18 cellular contexts compared by ENCODE assay signal in genomic region chr3:58551636-58552180, GRCh38. TPM values are rescaled to one million over a fixed set of nuclear protein-coding genes. Genes with fewer than 3 reads are reported as not detected.
DNase-seq lines count a peak whose midpoint lies in the region; ATAC-seq and TF ChIP-seq lines count a peak whose summit lies in the region.
"Had no signal": no experiment of that assay in that cellular context is flagged by ENCODE, and none has a peak within 500 bp of the region (broad histone marks: within the 10 kb centered on the region; RNA-seq: fewer than 3 reads in every experiment).

No MANE protein-coding gene starts in this region.

- no peaks in the 10 kb centered on the region for H3K4me1 Mint-ChIP-seq in activated T-cell treated with anti-CD3 and anti-CD28 coated beads, Interleukin-2, amount 50 U/mL, for 72 hours (ENCODE audit: low read depth)
- H3K4me1 Mint-ChIP-seq in activated T-cell treated with anti-CD3 and anti-CD28 coated beads, Interleukin-2, amount 50 U/mL, for 24 hours (ENCODE audit: low read depth): no peaks in the 10 kb centered on the region
- no peaks in the 10 kb centered on the region for H3K4me1 Mint-ChIP-seq in progenitor cell of endocrine pancreas (ENCODE audit: low read depth)
- H3K4me1 Mint-ChIP-seq: B cell; CD4-positive, CD25-positive, alpha-beta regulatory T cell had no signal

- peaks cover 18% of the 10 kb centered on the region for H3K27me3 Mint-ChIP-seq in activated T-cell treated with anti-CD3 and anti-CD28 coated beads, Interleukin-2, amount 50 U/mL, for 72 hours (ENCODE audit: low read depth)
- peaks cover 5% of the 10 kb centered on the region for H3K27me3 Mint-ChIP-seq in activated T-cell treated with anti-CD3 and anti-CD28 coated beads, Interleukin-2, amount 50 U/mL, for 24 hours
- H3K27me3 Mint-ChIP-seq in progenitor cell of endocrine pancreas: peaks cover 4% of the 10 kb centered on the region

- peak overlapping the region; percentile 48 for H3K27ac Mint-ChIP-seq in activated T-cell treated with anti-CD3 and anti-CD28 coated beads, Interleukin-2, amount 50 U/mL, for 72 hours
- no peak overlapping the region for H3K27ac Mint-ChIP-seq in activated T-cell treated with anti-CD3 and anti-CD28 coated beads, Interleukin-2, amount 50 U/mL, for 24 hours
- peak overlapping the region; percentile 78 for H3K27ac Mint-ChIP-seq in progenitor cell of endocrine pancreas
- H3K27ac Mint-ChIP-seq: B cell; CD8-positive, alpha-beta T cell had no signal

- TF ChIP-seq CTCF in fibroblast of pulmonary artery (IDR thresholded peaks at IDR 0.05; ENCODE audit: low read length, missing control alignments): no peak
- no peak for TF ChIP-seq CTCF in progenitor cell of endocrine pancreas (IDR thresholded peaks at IDR 0.05; ENCODE audit: unreplicated experiment)
- TF ChIP-seq CTCF in lower leg skin (IDR thresholded peaks at IDR 0.05): no peak

- no peak overlapping the region for H3K4me3 Mint-ChIP-seq in activated T-cell treated with anti-CD3 and anti-CD28 coated beads, Interleukin-2, amount 50 U/mL, for 72 hours
- H3K4me3 Mint-ChIP-seq in activated T-cell treated with anti-CD3 and anti-CD28 coated beads, Interleukin-2, amount 50 U/mL, for 24 hours: no peak overlapping the region
- no peak overlapping the region for H3K4me3 Mint-ChIP-seq in progenitor cell of endocrine pancreas (ENCODE audit: low read depth)
- H3K4me3 Mint-ChIP-seq: B cell; CD4-positive, CD25-positive, alpha-beta regulatory T cell; CD8-positive, alpha-beta T cell had no signal

- DNase-seq in activated T-cell treated with anti-CD3 and anti-CD28 coated beads, Interleukin-2, amount 50 U/mL, for 72 hours: no peak
- DNase-seq in activated T-cell treated with anti-CD3 and anti-CD28 coated beads, Interleukin-2, amount 50 U/mL, for 24 hours: no peak
- DNase-seq in fibroblast of pulmonary artery (ENCODE audit: low read depth) (peak; percentile 69), progenitor cell of endocrine pancreas (ENCODE audit: low spot score, unreplicated experiment) (no peak), lower leg skin (ENCODE audit: low spot score in 2 of 2) (no peak), NOMO-1 treated with dmso at 0.1 percent for 144 hours (lab: John Stamatoyannopoulos, UW; ENCODE audit: unreplicated experiment) (no peak)
- DNase-seq: Caco-2; CD4-positive, CD25-positive, alpha-beta regulatory T cell; CD8-positive, alpha-beta T cell; DMS153; DND-41; GDM1; GM23248; H7; HCEC 1CT had no signal

- WGBS in lower leg skin, 2 donors: 84 to 85% methylated on average over 4 of the region's 4 CpGs

- H3K9me3 Mint-ChIP-seq in activated T-cell treated with anti-CD3 and anti-CD28 coated beads, Interleukin-2, amount 50 U/mL, for 72 hours: peaks cover 8 to 10% of the 10 kb centered on the region in 2 donors
- H3K9me3 Mint-ChIP-seq in activated T-cell treated with anti-CD3 and anti-CD28 coated beads, Interleukin-2, amount 50 U/mL, for 24 hours: peaks cover 3% of the 10 kb centered on the region
- H3K9me3 Mint-ChIP-seq in progenitor cell of endocrine pancreas (ENCODE audit: low read depth): peaks cover 15% of the 10 kb centered on the region

- H3K36me3 Mint-ChIP-seq in activated T-cell treated with anti-CD3 and anti-CD28 coated beads, Interleukin-2, amount 50 U/mL, for 72 hours (ENCODE audit: insufficient read depth in 2 of 2): peaks cover 2 to 6% of the 10 kb centered on the region in 2 donors
- no peaks in the 10 kb centered on the region for H3K36me3 Mint-ChIP-seq in activated T-cell treated with anti-CD3 and anti-CD28 coated beads, Interleukin-2, amount 50 U/mL, for 24 hours (ENCODE audit: low read depth)
- H3K36me3 Mint-ChIP-seq in progenitor cell of endocrine pancreas (ENCODE audit: insufficient read depth): peaks cover 2% of the 10 kb centered on the region
- H3K36me3 Mint-ChIP-seq: CD4-positive, CD25-positive, alpha-beta regulatory T cell had no signal

- intact Hi-C loops in lower leg skin (cut with DNase I; ENCODE audit: low total_unique reads): no loop called here

- H3K4me3 ChIP-seq in fibroblast of pulmonary artery (replicated peaks; ENCODE audit: low read depth, low read length) (no peak overlapping the region), lower leg skin (ENCODE audit: low read depth, poor library complexity, severe bottlenecking) (no peak overlapping the region)
- H3K4me3 ChIP-seq: BLaER1, GM12878, GM23248 had no signal

- ATAC-seq in activated T-cell treated with anti-CD3 and anti-CD28 coated beads, Interleukin-2, amount 50 U/mL, for 72 hours (replicated peaks in 1 of 2): no peak
- ATAC-seq: CD8-positive, alpha-beta T cell; GM12878 had no signal

- no peak for TF ChIP-seq POLR2A in lower leg skin (IDR thresholded peaks at IDR 0.05)

RNA-seq across cellular contexts. Expression of gene ACOX2, which starts 14.7 kb away (rescaled TPM):
- total RNA-seq in activated T-cell treated with anti-CD3 and anti-CD28 coated beads, Interleukin-2, amount 50 U/mL, for 72 hours: not detected
- total RNA-seq in progenitor cell of endocrine pancreas (11.7 and 12.8 TPM in 2 replicates), lower leg skin (1 to 10 TPM; 2.6 to 6.6 (median 4.5) TPM)
- total RNA-seq: B cell; CD4-positive, CD25-positive, alpha-beta regulatory T cell; CD8-positive, alpha-beta T cell; GM12878 had no signal

RNA-seq across cellular contexts. Expression of gene FAM107A, which starts 25.5 kb away (rescaled TPM):
- total RNA-seq in activated T-cell treated with anti-CD3 and anti-CD28 coated beads, Interleukin-2, amount 50 U/mL, for 72 hours: not detected
- 0.09 TPM in 1 of 2 replicates, not detected in the other for total RNA-seq in progenitor cell of endocrine pancreas
- total RNA-seq in lower leg skin: 10 to 100 TPM in 3 of 4 donors, 1 to 10 TPM in 1; 9.2 to 52.5 (median 16.9) TPM
- total RNA-seq: B cell; Caco-2; CD4-positive, CD25-positive, alpha-beta regulatory T cell; CD8-positive, alpha-beta T cell; GM12878 had no signal

RNA-seq across cellular contexts. Expression of gene KCTD6, which starts 59.8 kb away (rescaled TPM):
- 1 to 10 TPM; 7.3 to 8.2 TPM for total RNA-seq in activated T-cell treated with anti-CD3 and anti-CD28 coated beads, Interleukin-2, amount 50 U/mL, for 72 hours
- total RNA-seq in progenitor cell of endocrine pancreas (14.8 TPM in 2 replicates), lower leg skin (10 to 100 TPM in 3 of 4 donors, 1 to 10 TPM in 1; 9.4 to 14.8 (median 11.6) TPM)
